Comparison of ENCODE assay signal across 8 cellular contexts in the genomic region with DNA sequence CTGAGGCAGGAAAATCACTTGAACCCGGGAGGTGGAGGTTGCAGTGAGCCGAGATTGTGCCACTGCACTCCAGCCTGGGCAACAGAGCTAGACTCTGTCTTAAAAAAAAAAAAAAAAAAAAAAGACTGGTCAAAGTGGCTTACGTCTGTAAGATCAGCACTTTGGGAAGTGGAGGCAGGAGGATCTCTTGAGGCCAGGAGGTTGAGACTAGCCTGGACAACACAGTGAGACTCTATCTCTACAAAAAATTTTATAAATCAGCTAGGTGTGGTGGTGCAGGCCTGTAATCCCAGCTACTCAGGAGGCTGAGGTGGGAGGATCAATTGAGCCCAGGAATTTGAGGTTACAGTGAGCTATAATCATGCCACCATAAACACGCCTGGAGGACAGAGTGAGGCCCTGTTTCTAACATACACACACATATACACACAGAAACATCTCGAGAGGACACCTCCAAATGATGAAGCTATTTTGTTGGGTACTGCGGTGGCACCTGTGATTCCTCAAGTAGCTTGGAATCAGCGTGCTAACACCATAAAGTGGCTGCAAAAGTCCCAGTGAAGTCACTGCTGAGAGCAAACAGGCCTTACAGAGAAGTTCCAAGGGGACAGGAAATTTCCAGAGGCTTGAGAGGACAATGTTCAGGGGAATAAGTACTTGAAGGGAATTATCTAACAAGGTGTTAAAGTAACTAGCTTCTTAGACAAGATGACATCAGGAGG. TPM values are rescaled to one million over a fixed set of nuclear protein-coding genes. Genes with fewer than 3 reads are reported as not detected.
DNase-seq lines count a peak whose midpoint lies in the region; ATAC-seq, FAIRE-seq and TF ChIP-seq lines count a peak whose summit lies in the region.

No MANE protein-coding gene starts in this region.

- no peak for ATAC-seq in stimulated activated naive CD8-positive, alpha-beta T cell treated with anti-CD3 and anti-CD28 coated beads, Interleukin-15, Interleukin-2, amounts not matched to agents 100 U/mL and 50 U/mL, for 24 hours
- ATAC-seq in K562 = no peak

- TF ChIP-seq CTCF in K562 (IDR thresholded peaks at IDR 0.05 in 2 of 3, conservative IDR thresholded peaks at IDR 0.05 in 1 of 3; ENCODE audit: insufficient read depth in 2 of 3, low read depth in 1 of 3, low read length in 3 of 3) = no peak

- TF ChIP-seq EP300 in K562 (IDR thresholded peaks at IDR 0.05; ENCODE audit: low read length) = no peak

- H3K9me1 ChIP-seq in K562 (ENCODE audit: control insufficient read depth, insufficient read depth, low read length) = no peaks in the 10 kb centered on the region

- H3K4me3 ChIP-seq in K562 (peak overlapping the region; percentile 88), mesodermal cell (ENCODE audit: extremely low read depth, insufficient read depth, low read length, poor library complexity, severe bottlenecking) (peak overlapping the region; percentile 72)

- H3K36me3 ChIP-seq in K562 (ENCODE audit: control insufficient read depth, insufficient read depth, low read length) (peaks cover 47% of the 10 kb centered on the region), mesodermal cell (ENCODE audit: control insufficient read depth, insufficient read depth, low read length) (peaks cover 27% of the 10 kb centered on the region)

- H3K9me3 Mint-ChIP-seq in stimulated activated naive CD8-positive, alpha-beta T cell treated with anti-CD3 and anti-CD28 coated beads, Interleukin-15, Interleukin-2, amounts not matched to agents 100 ng/mL and 50 ng/mL, for 24 hours = no peaks in the 10 kb centered on the region

- peaks cover 57% of the 10 kb centered on the region for H3K4me1 Mint-ChIP-seq in stimulated activated naive CD8-positive, alpha-beta T cell treated with anti-CD3 and anti-CD28 coated beads, Interleukin-15, Interleukin-2, amounts not matched to agents 100 ng/mL and 50 ng/mL, for 24 hours (ENCODE audit: low read depth)

- H2AFZ ChIP-seq in K562 (ENCODE audit: low read depth, low read length) = no peak overlapping the region

- no peak for TF ChIP-seq RAD21 in K562 (CRISPR knock-in tag; conservative IDR thresholded peaks at IDR 0.05 in 1 of 2, IDR thresholded peaks at IDR 0.05 in 1 of 2)

- POLR2A ChIA-PET in K562 (lab: Yijun Ruan, JAX) (interaction anchor here (0.6 to 1.5 kb wide), 4 partner anchors 10 to 233 kb away, joined by 3 read pairs; no protein-coding TSS in a partner anchor), HEK293T (lab: Yijun Ruan, JAX) (interaction anchor here (0.8 to 1.6 kb wide), 5 partner anchors 9 to 129 kb away, joined by 3 to 9 read pairs (median 4); partner anchors contain the start of gene CDK11A)

- in situ Hi-C loops in K562 (cut with MboI) = no loop called here

- TSS peak; percentile 60 for BruUV-seq in K562 (replicated peaks; lab: Mats Ljungman, UMichigan)

- H3K9me3 ChIP-seq in K562 (replicated peaks; ENCODE audit: control insufficient read depth, insufficient read depth, low read depth, low read length) (peaks cover 8% of the 10 kb centered on the region; the same call in 1 of the 2 replicates), mesodermal cell (ENCODE audit: control insufficient read depth, low read length) (peaks cover 9% of the 10 kb centered on the region)

- peaks cover 16% of the 10 kb centered on the region; the same call in 1 of the 2 replicates for H4K20me1 ChIP-seq in K562 (replicated peaks; ENCODE audit: control insufficient read depth, insufficient read depth, low read length)

- TF ChIP-seq POLR2A in K562 (conservative IDR thresholded peaks at IDR 0.05) = no peak

- peak overlapping the region; percentile 82 for H3K4me3 Mint-ChIP-seq in stimulated activated naive CD8-positive, alpha-beta T cell treated with anti-CD3 and anti-CD28 coated beads, Interleukin-15, Interleukin-2, amounts not matched to agents 100 ng/mL and 50 ng/mL, for 24 hours

- intact Hi-C loops in K562 (cut with micrococcal nuclease) = no loop called here

- H3K9ac ChIP-seq in K562 (ENCODE audit: insufficient read depth in 1 of 2, low read depth in 2 of 2, low read length in 2 of 2) = peak overlapping the region; percentile 77 to 96

- peak overlapping the region; percentile 92 for H3K4me2 ChIP-seq in K562 (ENCODE audit: insufficient read depth, low read length)

- no peak for DNase-seq in stimulated activated naive CD8-positive, alpha-beta T cell treated with anti-CD3 and anti-CD28 coated beads, Interleukin-15, Interleukin-2, amounts not matched to agents 100 U/mL and 50 U/mL, for 24 hours
- DNase-seq in K562 (ENCODE audit: extremely low read depth in 1 of 4, low spot score in 3 of 4) (peak in 1 of 4 experiments; percentile 32), D341Med (ENCODE audit: low spot score) (no peak), NCI-H146 treated with DMSO at 0.1 percent for 48 hours (lab: John Stamatoyannopoulos, UW; ENCODE audit: unreplicated experiment) (no peak), amygdala (lab: John Stamatoyannopoulos, UW) (no peak), HEK293T (ENCODE audit: extremely low spot score) (no peak)

- H3K27me3 Mint-ChIP-seq in stimulated activated naive CD8-positive, alpha-beta T cell treated with anti-CD3 and anti-CD28 coated beads, Interleukin-15, Interleukin-2, amounts not matched to agents 100 ng/mL and 50 ng/mL, for 24 hours = no peaks in the 10 kb centered on the region

- FAIRE-seq in K562 (lab: Jason Lieb, UNC) = no peak

- peaks cover 52 to 60% of the 10 kb centered on the region in 2 experiments for H3K4me1 ChIP-seq in K562 (replicated peaks in 1 of 2; ENCODE audit: control insufficient read depth in 2 of 2, insufficient read depth in 2 of 2, low read length in 2 of 2)
- peaks cover 3% of the 10 kb centered on the region for H3K4me1 ChIP-seq in mesodermal cell (ENCODE audit: control insufficient read depth, insufficient read depth, low read length, poor library complexity, severe bottlenecking)

- peaks cover 64% of the 10 kb centered on the region for H3K79me2 ChIP-seq in K562 (ENCODE audit: control insufficient read depth, insufficient read depth, low read length)

- peak overlapping the region; percentile 80 for H3K27ac Mint-ChIP-seq in stimulated activated naive CD8-positive, alpha-beta T cell treated with anti-CD3 and anti-CD28 coated beads, Interleukin-15, Interleukin-2, amounts not matched to agents 100 ng/mL and 50 ng/mL, for 24 hours

- H3K27ac ChIP-seq in K562 (ENCODE audit: extremely low read depth, low read depth, low read length) = peak overlapping the region; percentile 94
- H3K27ac ChIP-seq in mesodermal cell (ENCODE audit: low read depth, low read length, severe bottlenecking) = peak overlapping the region; percentile 3

- CTCF ChIA-PET in K562 (lab: Yijun Ruan, JAX; ENCODE audit: low intra/inter-chr PET ratio) (no interaction called here), HEK293T (lab: Yijun Ruan, JAX) (interaction anchor here (1.0 kb wide), 1 partner anchor 129 kb away, joined by 6 read pairs; no protein-coding TSS in a partner anchor)

- H3K36me3 Mint-ChIP-seq in stimulated activated naive CD8-positive, alpha-beta T cell treated with anti-CD3 and anti-CD28 coated beads, Interleukin-15, Interleukin-2, amounts not matched to agents 100 ng/mL and 50 ng/mL, for 24 hours (ENCODE audit: low read depth) = peaks cover 17% of the 10 kb centered on the region

- WGBS in K562 (ENCODE audit: insufficient coverage, low coverage, missing lambda C conversion rate) = 42% methylated on average over 5 of the region's 7 CpGs
- 91% methylated on average over 3 to 4 of the region's 7 CpGs for WGBS in mesodermal cell (ENCODE audit: insufficient coverage in 2 of 2), 2 experiments

- no peaks in the 10 kb centered on the region for H3K27me3 ChIP-seq in K562 (ENCODE audit: control insufficient read depth in 2 of 2, insufficient read depth in 2 of 2, low read length in 2 of 2)

RNA-seq across cellular contexts. Expression of gene NADK, which starts 1.4 kb away (rescaled TPM):
- 266 and 574 TPM in 2 replicates for total RNA-seq in K562 (2011; cell fraction: chromatin; rRNA removed; ENCODE audit: low replicate concordance)
- 372 and 388 TPM in 2 replicates for total RNA-seq in K562 (2011; cell fraction: nucleolus; rRNA removed)
- total RNA-seq in K562 (2011; cell fraction: nucleoplasm; rRNA removed) = 193 and 246 TPM in 2 replicates
- 116 and 133 TPM in 2 replicates for total RNA-seq in K562 (2014; rRNA removed)
- 35.7 and 46.1 TPM in 2 replicates for total RNA-seq in K562 (2014; rRNA removed; fragmentation: Illumina TruSeq; extraction: Trizol)
- 63.0 and 66.6 TPM in 2 replicates for total RNA-seq in K562 (2015; rRNA removed; fragmentation: Illumina TruSeq; extraction: Trizol)
- 131 and 135 TPM in 2 replicates for total RNA-seq in K562 (2021)
- polyA plus RNA-seq in K562 (2011; rRNA removed) = 99.6 and 121 TPM in 2 replicates
- 62.8 and 91.9 TPM in 2 replicates for polyA plus RNA-seq in K562 (2011; cell fraction: cytosol; rRNA removed)
- 448 and 488 TPM in 2 replicates for polyA plus RNA-seq in K562 (2011; cell fraction: nucleus; rRNA removed)
- polyA plus RNA-seq in K562 (2012) = 76.9 and 85.6 TPM in 2 replicates
- polyA plus RNA-seq in K562 (2014; fragmentation: Illumina TruSeq; extraction: Trizol) = 75.1 and 81.2 TPM in 2 replicates
- 1 to 10 TPM; 1.5 to 2.1 TPM for polyA plus RNA-seq in K562 (2014; fragmentation: Nextera tagmentation; extraction: Ambion mirVana)
- 131 and 149 TPM in 2 replicates for polyA plus RNA-seq in K562 (2014; rRNA removed)
- polyA minus RNA-seq in K562 (2011; rRNA and poly(A)+ RNA removed) = 23.4 and 41.8 TPM in 2 replicates
- 54.8 and 55.2 TPM in 2 replicates for polyA minus RNA-seq in K562 (2011; cell fraction: cytosol; rRNA and poly(A)+ RNA removed)
- 94.5 and 123 TPM in 2 replicates for polyA minus RNA-seq in K562 (2011; cell fraction: nucleus; rRNA and poly(A)+ RNA removed)
- polyA plus RNA-seq in mesodermal cell (2013, experiment 1 of 2) = 49.1 TPM
- polyA plus RNA-seq in mesodermal cell (2013, experiment 2 of 2) = 43.9 TPM

RNA-seq across cellular contexts. Expression of gene CDK11A, which starts 52.7 kb away (rescaled TPM):
- total RNA-seq in K562 (2011; cell fraction: chromatin; rRNA removed; ENCODE audit: low replicate concordance) = 123 and 215 TPM in 2 replicates
- total RNA-seq in K562 (2011; cell fraction: nucleolus; rRNA removed) = 128 and 164 TPM in 2 replicates
- total RNA-seq in K562 (2011; cell fraction: nucleoplasm; rRNA removed) = 71.6 and 88.8 TPM in 2 replicates
- total RNA-seq in K562 (2014; rRNA removed) = 44.4 and 48.8 TPM in 2 replicates
- total RNA-seq in K562 (2014; rRNA removed; fragmentation: Illumina TruSeq; extraction: Trizol) = 15.2 and 18.4 TPM in 2 replicates
- 33.6 and 43.9 TPM in 2 replicates for total RNA-seq in K562 (2015; rRNA removed; fragmentation: Illumina TruSeq; extraction: Trizol)
- total RNA-seq in K562 (2021) = 58.5 and 71.0 TPM in 2 replicates
- 13.0 and 17.4 TPM in 2 replicates for polyA plus RNA-seq in K562 (2011; rRNA removed)
- 10.4 and 24.1 TPM in 2 replicates for polyA plus RNA-seq in K562 (2011; cell fraction: cytosol; rRNA removed)
- 167 and 314 TPM in 2 replicates for polyA plus RNA-seq in K562 (2011; cell fraction: nucleus; rRNA removed)
- polyA plus RNA-seq in K562 (2012) = 54.0 and 63.7 TPM in 2 replicates
- polyA plus RNA-seq in K562 (2014; fragmentation: Illumina TruSeq; extraction: Trizol) = 49.8 and 53.1 TPM in 2 replicates
- 1 to 10 TPM; 4.5 to 8.4 TPM for polyA plus RNA-seq in K562 (2014; fragmentation: Nextera tagmentation; extraction: Ambion mirVana)
- 49.5 and 67.0 TPM in 2 replicates for polyA plus RNA-seq in K562 (2014; rRNA removed)
- 8.1 and 9.7 TPM in 2 replicates for polyA minus RNA-seq in K562 (2011; rRNA and poly(A)+ RNA removed)
- 143 and 147 TPM in 2 replicates for polyA minus RNA-seq in K562 (2011; cell fraction: cytosol; rRNA and poly(A)+ RNA removed)
- 39.7 and 41.0 TPM in 2 replicates for polyA minus RNA-seq in K562 (2011; cell fraction: nucleus; rRNA and poly(A)+ RNA removed)
- polyA plus RNA-seq in mesodermal cell (2013, experiment 1 of 2) = 39.0 TPM
- polyA plus RNA-seq in mesodermal cell (2013, experiment 2 of 2) = 31.9 TPM
